Comparison of ENCODE assay signal across 17 cellular contexts in the genomic region with DNA sequence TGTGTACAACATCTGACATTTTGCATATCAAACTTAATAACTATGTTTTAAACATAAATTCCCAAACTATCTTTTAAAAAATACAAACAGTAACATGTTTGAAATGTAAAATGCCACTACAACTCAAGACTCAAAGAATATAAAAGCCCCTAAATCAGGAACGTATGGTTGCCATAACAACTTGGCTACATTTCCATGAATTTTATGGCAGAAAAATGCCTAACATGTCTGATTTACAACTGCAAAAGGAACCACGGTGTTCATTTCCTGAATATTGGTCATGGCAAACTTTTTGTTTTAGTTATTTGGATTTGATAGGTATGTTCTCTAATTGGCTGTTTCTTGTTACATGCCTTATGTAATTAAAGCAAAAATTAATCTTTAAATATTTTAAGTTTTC. TPM values are rescaled to one million over a fixed set of nuclear protein-coding genes. Genes with fewer than 3 reads are reported as not detected.
"Had no signal": no experiment of that assay in that cellular context is flagged by ENCODE, and none has a peak within 500 bp of the region (broad histone marks: within the 10 kb centered on the region; RNA-seq: fewer than 3 reads in every experiment).

No MANE protein-coding gene starts in this region.

- H3K9me3 Mint-ChIP-seq: activated T-cell treated with anti-CD3 and anti-CD28 coated beads, Interleukin-2, amount 50 U/mL, for 4 hours; endodermal cell; natural killer cell; T-helper 2 cell treated with Interferon-gamma antibody and Interleukin-4, amounts not matched to agents 5 μg/mL and 100 μg/mL, for 36 hours had no signal

- DNase-seq: activated CD4-positive, alpha-beta T cell treated with anti-CD3 and anti-CD28 coated beads for 1 hour; activated CD4-positive, alpha-beta T cell treated with anti-CD3 and anti-CD28 coated beads, Interleukin-2, amount 50 U/mL, for 48 hours; activated CD8-positive, alpha-beta memory T cell treated with anti-CD3 and anti-CD28 coated beads, Interleukin-2, amount 10 ng/mL, durations not matched to agents 7 days and 5 days; activated effector memory CD4-positive, alpha-beta T cell treated with anti-CD3 and anti-CD28 coated beads, Interleukin-2, amount 50 U/mL, for 16 hours; activated T-cell treated with anti-CD3 and anti-CD28 coated beads, Interleukin-2, amount 50 U/mL, for 4 hours; dermis blood vessel endothelial cell; endodermal cell; left cardiac atrium; natural killer cell; SW 1271; trophoblast cell had no signal

- H3K4me3 Mint-ChIP-seq: activated CD8-positive, alpha-beta memory T cell treated with anti-CD3 and anti-CD28 coated beads, Interleukin-2, amount 10 ng/mL, durations not matched to agents 7 days and 5 days; activated naive CD8-positive, alpha-beta T cell; activated T-cell treated with anti-CD3 and anti-CD28 coated beads, Interleukin-2, amount 50 U/mL, for 4 hours; endodermal cell; natural killer cell; T-helper 2 cell treated with Interferon-gamma antibody and Interleukin-4, amounts not matched to agents 5 μg/mL and 100 μg/mL, for 36 hours had no signal

- H3K27ac Mint-ChIP-seq: activated CD8-positive, alpha-beta memory T cell treated with anti-CD3 and anti-CD28 coated beads, Interleukin-2, amount 10 ng/mL, durations not matched to agents 7 days and 5 days; activated naive CD8-positive, alpha-beta T cell; endodermal cell; natural killer cell; T-helper 2 cell treated with Interferon-gamma antibody and Interleukin-4, amounts not matched to agents 5 μg/mL and 100 μg/mL, for 36 hours had no signal

- H3K4me1 Mint-ChIP-seq: activated CD8-positive, alpha-beta memory T cell treated with anti-CD3 and anti-CD28 coated beads, Interleukin-2, amount 10 ng/mL, durations not matched to agents 7 days and 5 days had no signal

- H3K36me3 Mint-ChIP-seq: activated CD8-positive, alpha-beta memory T cell treated with anti-CD3 and anti-CD28 coated beads, Interleukin-2, amount 10 ng/mL, durations not matched to agents 7 days and 5 days; activated naive CD8-positive, alpha-beta T cell; natural killer cell had no signal

RNA-seq across cellular contexts. Expression of a gene that starts 2.0 kb away (rescaled TPM):
- total RNA-seq: activated CD8-positive, alpha-beta memory T cell treated with anti-CD3 and anti-CD28 coated beads, Interleukin-2, amount 10 ng/mL, durations not matched to agents 7 days and 5 days; activated T-cell treated with anti-CD3 and anti-CD28 coated beads, Interleukin-2, amount 50 U/mL, for 4 hours; lung microvascular endothelial cell; natural killer cell; osteocyte; pulmonary artery endothelial cell; subcutaneous adipose tissue had no signal
